ENCODE assay signal across 11 cellular contexts in the genomic region with DNA sequence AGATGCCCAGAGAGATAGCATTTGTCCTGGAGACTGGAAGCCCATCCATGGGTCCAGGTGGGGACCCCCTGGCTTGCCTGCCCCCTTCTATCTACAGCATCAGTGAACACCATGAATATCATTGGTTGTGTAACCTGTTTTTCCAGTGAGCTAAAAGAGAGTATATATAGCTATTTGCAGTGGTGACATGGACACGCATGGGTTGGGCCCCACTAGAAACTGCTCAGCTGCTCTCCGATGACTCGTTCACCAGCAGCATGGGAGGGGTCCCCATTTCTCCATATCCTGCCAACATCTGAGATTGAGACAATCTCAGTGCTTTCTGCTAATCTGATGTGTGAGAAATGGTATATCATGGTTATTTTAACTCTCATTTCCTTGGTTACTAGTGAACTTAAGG. TPM values are rescaled to one million over a fixed set of nuclear protein-coding genes. Genes with fewer than 3 reads are reported as not detected.
A peak's percentile ranks its signal among the peaks of the same experiment; 100 is the strongest.
DNase-seq lines count a peak whose midpoint lies in the region; ATAC-seq and TF ChIP-seq lines count a peak whose summit lies in the region.
"Had no signal": no experiment of that assay in that cellular context is flagged by ENCODE, and none has a peak within 500 bp of the region (broad histone marks: within the 10 kb centered on the region; RNA-seq: fewer than 3 reads in every experiment).

No MANE protein-coding gene starts in this region.

- TF ChIP-seq POLR2A in GM18505 (IDR thresholded peaks at IDR 0.05; ENCODE audit: borderline replicate concordance, extremely low read depth, insufficient read depth, insufficient read length), result no peak

- peak overlapping the region; percentile 86 for H3K27ac Mint-ChIP-seq in activated CD8-positive, alpha-beta T cell treated with anti-CD3 and anti-CD28 coated beads for 36 hours
- no peak overlapping the region for H3K27ac Mint-ChIP-seq in activated CD8-positive, alpha-beta T cell treated with anti-CD3 and anti-CD28 coated beads, Interleukin-2, amount 10 ng/mL, durations not matched to agents 7 days and 5 days

- peaks cover 66% of the 10 kb centered on the region for H3K4me1 Mint-ChIP-seq in activated CD8-positive, alpha-beta T cell treated with anti-CD3 and anti-CD28 coated beads for 36 hours (ENCODE audit: low read depth)
- peaks cover 37% of the 10 kb centered on the region for H3K4me1 Mint-ChIP-seq in activated CD8-positive, alpha-beta T cell treated with anti-CD3 and anti-CD28 coated beads, Interleukin-2, amount 10 ng/mL, durations not matched to agents 7 days and 5 days (ENCODE audit: low read depth)

- peak; percentile 29 for ATAC-seq in activated CD8-positive, alpha-beta T cell treated with anti-CD3 and anti-CD28 coated beads for 36 hours
- ATAC-seq in activated CD8-positive, alpha-beta T cell treated with anti-CD3 and anti-CD28 coated beads, Interleukin-2, amount 10 ng/mL, durations not matched to agents 7 days and 5 days, result no peak
- ATAC-seq in HG02981 (IDR thresholded peaks at IDR 0.05; ENCODE audit: unreplicated experiment), result peak; percentile 24
- ATAC-seq in GM21515 (IDR thresholded peaks at IDR 0.05; ENCODE audit: unreplicated experiment), result no peak
- ATAC-seq in GM18505 (IDR thresholded peaks at IDR 0.05; ENCODE audit: unreplicated experiment), result no peak
- ATAC-seq in GM21576 (IDR thresholded peaks at IDR 0.05; ENCODE audit: unreplicated experiment), result no peak

- no peaks in the 10 kb centered on the region for H3K27me3 Mint-ChIP-seq in activated CD8-positive, alpha-beta T cell treated with anti-CD3 and anti-CD28 coated beads for 36 hours
- no peaks in the 10 kb centered on the region for H3K27me3 Mint-ChIP-seq in activated CD8-positive, alpha-beta T cell treated with anti-CD3 and anti-CD28 coated beads, Interleukin-2, amount 10 ng/mL, durations not matched to agents 7 days and 5 days (ENCODE audit: low read depth)

- peak overlapping the region; percentile 20 for H3K4me3 Mint-ChIP-seq in activated CD8-positive, alpha-beta T cell treated with anti-CD3 and anti-CD28 coated beads for 36 hours
- H3K4me3 Mint-ChIP-seq in activated CD8-positive, alpha-beta T cell treated with anti-CD3 and anti-CD28 coated beads, Interleukin-2, amount 10 ng/mL, durations not matched to agents 7 days and 5 days, result no peak overlapping the region

- POLR2A ChIA-PET in activated CD8-positive, alpha-beta T cell treated with anti-CD3 and anti-CD28 coated beads for 36 hours (lab: Charles Lee), result interaction anchor here (1.1 to 1.7 kb wide), 3 partner anchors 18 to 57 kb away, joined by 3 to 7 read pairs (median 4); a partner anchor contains a TSS
- POLR2A ChIA-PET in activated CD8-positive, alpha-beta T cell treated with anti-CD3 and anti-CD28 coated beads, Interleukin-2, amount 10 ng/mL, durations not matched to agents 7 days and 5 days (lab: Charles Lee), result no interaction called here

- no peaks in the 10 kb centered on the region for H3K9me3 Mint-ChIP-seq in activated CD8-positive, alpha-beta T cell treated with anti-CD3 and anti-CD28 coated beads for 36 hours
- no peaks in the 10 kb centered on the region for H3K9me3 Mint-ChIP-seq in activated CD8-positive, alpha-beta T cell treated with anti-CD3 and anti-CD28 coated beads, Interleukin-2, amount 10 ng/mL, durations not matched to agents 7 days and 5 days (ENCODE audit: insufficient read depth)

- H3K36me3 Mint-ChIP-seq in activated CD8-positive, alpha-beta T cell treated with anti-CD3 and anti-CD28 coated beads for 36 hours (ENCODE audit: low read depth), result peaks cover 6% of the 10 kb centered on the region
- no peaks in the 10 kb centered on the region for H3K36me3 Mint-ChIP-seq in activated CD8-positive, alpha-beta T cell treated with anti-CD3 and anti-CD28 coated beads, Interleukin-2, amount 10 ng/mL, durations not matched to agents 7 days and 5 days (ENCODE audit: low read depth)

- DNase-seq in activated CD8-positive, alpha-beta T cell treated with anti-CD3 and anti-CD28 coated beads for 36 hours, result peak; percentile 76
- DNase-seq in activated CD8-positive, alpha-beta T cell treated with anti-CD3 and anti-CD28 coated beads, Interleukin-2, amount 10 ng/mL, durations not matched to agents 7 days and 5 days, result no peak
- DNase-seq in astrocyte of the spinal cord (ENCODE audit: low read depth, low spot score), result peak; percentile 12
- DNase-seq in stimulated activated CD4-positive, alpha-beta T cell treated with anti-CD3 and anti-CD28 coated beads, Interleukin-4, amount 100 ng/mL, for 1 hour, result peak; percentile 48
- DNase-seq: NCI-H524, RPMI8226 had no signal

- in situ Hi-C loops in astrocyte of the spinal cord (cut with HindIII; ENCODE audit: low sequenced_read_pairs), result no loop called here

- no peak for TF ChIP-seq CTCF in activated CD8-positive, alpha-beta T cell treated with anti-CD3 and anti-CD28 coated beads for 36 hours (IDR thresholded peaks at IDR 0.05)
- TF ChIP-seq CTCF in astrocyte of the spinal cord (IDR thresholded peaks at IDR 0.05; ENCODE audit: low read depth, low read length), result no peak

- CTCF ChIA-PET in activated CD8-positive, alpha-beta T cell treated with anti-CD3 and anti-CD28 coated beads for 36 hours (lab: Charles Lee), result interaction anchor here (1.5 to 2.3 kb wide), 2 partner anchors 10 to 15 kb away, joined by 6 to 10 read pairs; no protein-coding TSS in a partner anchor
- CTCF ChIA-PET in activated CD8-positive, alpha-beta T cell treated with anti-CD3 and anti-CD28 coated beads, Interleukin-2, amount 10 ng/mL, durations not matched to agents 7 days and 5 days (lab: Charles Lee), result interaction anchor here (0.9 to 2.2 kb wide), 3 partner anchors 15 to 57 kb away, joined by 3 to 7 read pairs (median 4); no protein-coding TSS in a partner anchor

- intact Hi-C loops in activated CD8-positive, alpha-beta T cell treated with anti-CD3 and anti-CD28 coated beads for 36 hours (cut with micrococcal nuclease), result no loop called here

- no peak overlapping the region for H3K4me3 ChIP-seq in astrocyte of the spinal cord (ENCODE audit: low read depth, low read length)

RNA-seq across cellular contexts. Expression of a gene that starts 4.0 kb away (rescaled TPM):
- 10 to 100 TPM; 37.7 to 39.0 TPM for total RNA-seq in activated CD8-positive, alpha-beta T cell treated with anti-CD3 and anti-CD28 coated beads for 36 hours
- 1 to 10 TPM; 6.0 to 6.1 TPM for total RNA-seq in activated CD8-positive, alpha-beta T cell treated with anti-CD3 and anti-CD28 coated beads, Interleukin-2, amount 10 ng/mL, durations not matched to agents 7 days and 5 days
- total RNA-seq: lung microvascular endothelial cell had no signal

RNA-seq across cellular contexts. Expression of a gene that starts 57.0 kb away (rescaled TPM):
- 10 to 100 TPM; 20.8 to 21.9 TPM for total RNA-seq in activated CD8-positive, alpha-beta T cell treated with anti-CD3 and anti-CD28 coated beads for 36 hours
- 10 to 100 TPM; 17.4 to 18.5 TPM for total RNA-seq in activated CD8-positive, alpha-beta T cell treated with anti-CD3 and anti-CD28 coated beads, Interleukin-2, amount 10 ng/mL, durations not matched to agents 7 days and 5 days

Comparison
In these comparisons a context has a peak if more than half of its experiments do, and no peak if none do; other contexts are left out.
1. ATAC-seq: peak in activated CD8-positive, alpha-beta T cell treated with anti-CD3 and anti-CD28 coated beads for 36 hours (single experiment) and HG02981 (single experiment); none in activated CD8-positive, alpha-beta T cell treated with anti-CD3 and anti-CD28 coated beads, Interleukin-2, amount 10 ng/mL, durations not matched to agents 7 days and 5 days (single experiment), GM21515 (single experiment), GM18505 (single experiment) and GM21576 (single experiment).
2. RNA of a gene that starts 4.0 kb away (total RNA-seq): 37.7 to 39.0 TPM in activated CD8-positive, alpha-beta T cell treated with anti-CD3 and anti-CD28 coated beads for 36 hours; 6.0 to 6.1 TPM in activated CD8-positive, alpha-beta T cell treated with anti-CD3 and anti-CD28 coated beads, Interleukin-2, amount 10 ng/mL, durations not matched to agents 7 days and 5 days; every median in the first group is over 4 times any median in the second.